In genomic region chr3:129892486-129892856, GRCh38 we compare ENCODE assay signal across 8 cellular contexts. TPM values are rescaled to one million over a fixed set of nuclear protein-coding genes. Genes with fewer than 3 reads are reported as not detected.
DNase-seq lines count a peak whose midpoint lies in the region; ATAC-seq and TF ChIP-seq lines count a peak whose summit lies in the region.

No MANE protein-coding gene starts in this region.

- H3K4me1 Mint-ChIP-seq in T-helper 17 cell (peaks cover 43% of the 10 kb centered on the region), endothelial cell (ENCODE audit: unreplicated experiment) (peaks cover 49% of the 10 kb centered on the region)

- ATAC-seq in T-helper 17 cell, result no peak
- no peak for ATAC-seq in HG03039 (IDR thresholded peaks at IDR 0.05; ENCODE audit: unreplicated experiment)
- no peak for ATAC-seq in HG03442 (IDR thresholded peaks at IDR 0.05; ENCODE audit: unreplicated experiment)

- no peaks in the 10 kb centered on the region for H3K27me3 ChIP-seq in parathyroid adenoma (ENCODE audit: control insufficient read depth, insufficient read depth, low read length)

- peaks cover 17% of the 10 kb centered on the region for H3K79me2 ChIP-seq in parathyroid adenoma

- H3K4me1 ChIP-seq in parathyroid adenoma, result peaks cover 2% of the 10 kb centered on the region

- H3K9me3 Mint-ChIP-seq in endothelial cell (ENCODE audit: unreplicated experiment), result no peaks in the 10 kb centered on the region

- peak overlapping the region; percentile 98 for H3K4me3 ChIP-seq in parathyroid adenoma (ENCODE audit: low read depth, low read length)

- peak overlapping the region; percentile 92 for H3K4me2 ChIP-seq in parathyroid adenoma (ENCODE audit: low read length)

- DNase-seq in DMS79 treated with DMSO at 0.1 percent for 48 hours (lab: John Stamatoyannopoulos, UW), result peak; percentile 60
- no peak for DNase-seq in DMS79 (lab: John Stamatoyannopoulos, UW)
- no peak for DNase-seq in T-helper 17 cell
- no peak for DNase-seq in endothelial cell (ENCODE audit: low spot score)
- no peak for DNase-seq in SIG-M5 treated with dmso at 0.1 percent for 504 hours (lab: John Stamatoyannopoulos, UW; ENCODE audit: unreplicated experiment)

- TF ChIP-seq CTCF in endothelial cell (IDR thresholded peaks at IDR 0.05; ENCODE audit: unreplicated experiment) (no peak), parathyroid adenoma (IDR thresholded peaks at IDR 0.05) (no peak)

- peak overlapping the region; percentile 90 for H3K4me3 Mint-ChIP-seq in T-helper 17 cell
- H3K4me3 Mint-ChIP-seq in endothelial cell (ENCODE audit: unreplicated experiment), result peak overlapping the region; percentile 97

- peak overlapping the region; percentile 95 for H3K27ac ChIP-seq in parathyroid adenoma

- H3K36me3 ChIP-seq in parathyroid adenoma (ENCODE audit: control insufficient read depth, insufficient read depth, low read length), result no peaks in the 10 kb centered on the region

- H3K27me3 Mint-ChIP-seq in T-helper 17 cell (no peaks in the 10 kb centered on the region), endothelial cell (ENCODE audit: unreplicated experiment) (peaks cover 2% of the 10 kb centered on the region)

- H2AFZ ChIP-seq in parathyroid adenoma, result peak overlapping the region; percentile 99

- peak overlapping the region; percentile 90 for H3K27ac Mint-ChIP-seq in T-helper 17 cell
- peak overlapping the region; percentile 95 for H3K27ac Mint-ChIP-seq in endothelial cell (ENCODE audit: unreplicated experiment)

- peak overlapping the region; percentile 90 for H3K9ac ChIP-seq in parathyroid adenoma

- H3K9me3 ChIP-seq in T-helper 17 cell (ENCODE audit: control insufficient read depth, low read length, poor library complexity, severe bottlenecking) (no peaks in the 10 kb centered on the region), parathyroid adenoma (ENCODE audit: control insufficient read depth, low read length) (no peaks in the 10 kb centered on the region)

- H3K36me3 Mint-ChIP-seq in T-helper 17 cell (ENCODE audit: low read depth) (peaks cover 4% of the 10 kb centered on the region), endothelial cell (ENCODE audit: low read depth, unreplicated experiment) (peaks cover 18% of the 10 kb centered on the region)

RNA-seq across cellular contexts. Expression of gene TMCC1, which starts 1.0 kb away (rescaled TPM):
- 10 to 100 TPM; 27.1 to 29.3 TPM for total RNA-seq in T-helper 17 cell
- total RNA-seq in endothelial cell (ENCODE audit: unreplicated experiment), result 50.9 TPM
